In the genomic region with DNA sequence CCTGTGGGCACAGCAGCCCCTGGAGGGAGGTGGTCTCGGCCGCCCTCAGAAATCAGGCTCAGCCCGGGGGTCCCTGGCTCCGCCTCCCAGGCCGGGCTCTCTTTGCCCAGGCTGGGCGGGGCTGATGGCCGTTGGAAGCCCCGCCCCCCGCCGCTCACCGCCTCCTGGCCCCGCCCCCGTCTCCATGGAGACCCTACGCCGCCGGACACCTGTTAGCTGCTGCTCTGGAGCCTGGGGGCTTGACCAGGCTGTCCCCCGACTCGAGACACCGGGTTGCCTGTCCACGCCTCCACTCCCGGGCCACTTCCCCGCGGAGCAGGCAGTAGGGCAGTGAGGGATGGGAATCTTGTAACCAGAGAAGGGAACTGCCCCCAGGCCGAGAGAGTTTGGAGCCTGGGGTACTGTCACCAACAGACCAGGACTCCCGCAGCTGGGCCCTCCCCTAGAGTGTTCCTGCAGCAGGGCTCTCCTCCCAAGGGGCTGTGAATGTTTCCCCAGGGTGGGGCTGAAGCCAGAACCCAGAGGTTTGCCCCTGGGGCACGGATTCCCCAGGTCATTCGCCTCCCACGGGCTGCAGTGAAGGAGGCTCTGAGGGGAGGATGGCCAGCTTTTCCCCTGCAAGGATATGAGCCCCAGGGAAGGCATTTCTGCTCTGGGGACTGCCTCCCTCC, we compare ENCODE assay signal across 8 cellular contexts.
DNase-seq lines count a peak whose midpoint lies in the region; ATAC-seq lines count a peak whose summit lies in the region.

No MANE protein-coding gene starts in this region.

- no peak overlapping the region for H3K27ac Mint-ChIP-seq in stimulated activated effector memory CD8-positive, alpha-beta T cell treated with anti-CD3 and anti-CD28 coated beads, Interleukin-12 subunit alpha, Interleukin-12 subunit beta, amount 100 ng/mL, for 72 hours

- H3K9me3 Mint-ChIP-seq in stimulated activated effector memory CD8-positive, alpha-beta T cell treated with anti-CD3 and anti-CD28 coated beads, Interleukin-12 subunit alpha, Interleukin-12 subunit beta, amount 100 ng/mL, for 72 hours, result peaks cover 4% of the 10 kb centered on the region

- H3K4me3 Mint-ChIP-seq in stimulated activated effector memory CD8-positive, alpha-beta T cell treated with anti-CD3 and anti-CD28 coated beads, Interleukin-12 subunit alpha, Interleukin-12 subunit beta, amount 100 ng/mL, for 72 hours, result peak overlapping the region; percentile 74

- H3K4me1 Mint-ChIP-seq in stimulated activated effector memory CD8-positive, alpha-beta T cell treated with anti-CD3 and anti-CD28 coated beads, Interleukin-12 subunit alpha, Interleukin-12 subunit beta, amount 100 ng/mL, for 72 hours, result peaks cover 28% of the 10 kb centered on the region

- ATAC-seq in stimulated activated effector memory CD8-positive, alpha-beta T cell treated with anti-CD3 and anti-CD28 coated beads, Interleukin-12 subunit alpha, Interleukin-12 subunit beta, amount 100 ng/mL, for 72 hours, result peak; percentile 54

- peaks cover 4% of the 10 kb centered on the region for H3K36me3 Mint-ChIP-seq in stimulated activated effector memory CD8-positive, alpha-beta T cell treated with anti-CD3 and anti-CD28 coated beads, Interleukin-12 subunit alpha, Interleukin-12 subunit beta, amount 100 ng/mL, for 72 hours

- peak; percentile 16 for DNase-seq in activated T-cell treated with anti-CD3 and anti-CD28 coated beads for 24 hours (ENCODE audit: low read depth)
- DNase-seq in activated T-cell treated with anti-CD3 and anti-CD28 coated beads for 4 hours, result no peak
- DNase-seq in HK-2 (ENCODE audit: unreplicated experiment), result peak; percentile 33
- DNase-seq in activated T-helper 9 cell treated with anti-CD3 and anti-CD28 coated beads, Interleukin-2, amount 50 U/mL, for 16 hours (ENCODE audit: low read depth), result peak; percentile 11
- peak; percentile 91 for DNase-seq in iPS-NIHi11 (ENCODE audit: low spot score)
- peak; percentile 27 to 66 for DNase-seq in stimulated activated effector memory CD8-positive, alpha-beta T cell treated with anti-CD3 and anti-CD28 coated beads, Interleukin-12 subunit alpha, Interleukin-12 subunit beta, amount 100 ng/mL, for 72 hours (ENCODE audit: low spot score in 2 of 2)
- DNase-seq in DMS153 treated with DMSO at 0.1 percent for 48 hours (lab: John Stamatoyannopoulos, UW; ENCODE audit: unreplicated experiment), result no peak
- DNase-seq in NK-92 treated with Interleukin-12 subunit alpha and Interleukin-12 subunit beta, amount 100 ng/mL, for 24 hours (lab: John Stamatoyannopoulos, UW), result no peak

Comparison
In these comparisons a context has a peak if more than half of its experiments do, and no peak if none do; other contexts are left out.
1. DNase-seq: peak in activated T-cell treated with anti-CD3 and anti-CD28 coated beads for 24 hours (single experiment), HK-2 (single experiment), activated T-helper 9 cell treated with anti-CD3 and anti-CD28 coated beads, Interleukin-2, amount 50 U/mL, for 16 hours (single experiment), iPS-NIHi11 (single experiment) and stimulated activated effector memory CD8-positive, alpha-beta T cell treated with anti-CD3 and anti-CD28 coated beads, Interleukin-12 subunit alpha, Interleukin-12 subunit beta, amount 100 ng/mL, for 72 hours (2 of 2); none in activated T-cell treated with anti-CD3 and anti-CD28 coated beads for 4 hours (single experiment), DMS153 treated with DMSO at 0.1 percent for 48 hours (single experiment) and NK-92 treated with Interleukin-12 subunit alpha and Interleukin-12 subunit beta, amount 100 ng/mL, for 24 hours (single experiment).